ENCODE assay signal across 1 cellular context in the genomic region with DNA sequence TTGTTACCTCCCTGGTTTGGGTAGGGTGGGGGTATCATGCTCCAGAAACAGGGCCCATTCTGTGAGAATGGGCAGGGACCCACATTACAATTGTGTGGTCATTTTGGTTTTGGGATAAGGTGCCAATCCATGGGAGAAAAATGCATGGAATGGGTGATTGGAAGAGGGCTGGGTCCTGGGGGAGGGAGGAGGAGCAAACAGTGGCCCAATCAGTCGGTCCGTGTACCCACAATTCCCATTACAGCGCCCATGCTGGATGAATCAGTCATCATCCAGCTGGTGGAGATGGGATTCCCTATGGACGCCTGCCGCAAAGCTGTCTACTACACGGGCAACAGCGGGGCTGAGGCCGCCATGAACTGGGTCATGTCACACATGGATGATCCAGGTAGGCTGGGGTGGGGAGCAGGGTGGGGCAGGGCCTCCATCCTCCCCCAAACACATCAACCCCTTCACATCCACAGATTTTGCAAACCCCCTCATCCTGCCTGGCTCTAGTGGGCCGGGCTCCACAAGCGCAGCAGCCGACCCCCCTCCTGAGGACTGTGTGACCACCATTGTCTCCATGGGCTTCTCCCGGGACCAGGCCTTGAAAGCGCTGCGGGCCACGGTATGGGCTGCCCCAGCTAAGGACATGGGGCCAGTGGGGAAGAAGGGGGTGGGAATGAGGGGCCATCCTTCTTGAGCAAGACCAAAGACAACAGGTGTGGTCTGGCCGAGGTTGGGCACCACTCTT.
TF ChIP-seq lines count a peak whose summit lies in the region.

No MANE protein-coding gene starts in this region.

TF ChIP-seq in HepG2, 621 proteins besides CTCF, POLR2A, EP300 and RAD21:
- TF ChIP-seq, protein P1, sequence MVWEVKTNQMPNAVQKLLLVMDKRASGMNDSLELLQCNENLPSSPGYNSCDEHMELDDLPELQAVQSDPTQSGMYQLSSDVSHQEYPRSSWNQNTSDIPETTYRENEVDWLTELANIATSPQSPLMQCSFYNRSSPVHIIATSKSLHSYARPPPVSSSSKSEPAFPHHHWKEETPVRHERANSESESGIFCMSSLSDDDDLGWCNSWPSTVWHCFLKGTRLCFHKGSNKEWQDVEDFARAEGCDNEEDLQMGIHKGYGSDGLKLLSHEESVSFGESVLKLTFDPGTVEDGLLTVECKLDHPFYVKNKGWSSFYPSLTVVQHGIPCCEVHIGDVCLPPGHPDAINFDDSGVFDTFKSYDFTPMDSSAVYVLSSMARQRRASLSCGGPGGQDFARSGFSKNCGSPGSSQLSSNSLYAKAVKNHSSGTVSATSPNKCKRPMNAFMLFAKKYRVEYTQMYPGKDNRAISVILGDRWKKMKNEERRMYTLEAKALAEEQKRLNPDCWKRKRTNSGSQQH (CRISPR knock-in tag; IDR thresholded peaks at IDR 0.05; ENCODE audit: low read depth): no peak
- TF ChIP-seq, protein P2, sequence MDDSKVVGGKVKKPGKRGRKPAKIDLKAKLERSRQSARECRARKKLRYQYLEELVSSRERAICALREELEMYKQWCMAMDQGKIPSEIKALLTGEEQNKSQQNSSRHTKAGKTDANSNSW (CRISPR knock-in tag; IDR thresholded peaks at IDR 0.05; ENCODE audit: borderline replicate concordance): no peak
